In the genomic region with DNA sequence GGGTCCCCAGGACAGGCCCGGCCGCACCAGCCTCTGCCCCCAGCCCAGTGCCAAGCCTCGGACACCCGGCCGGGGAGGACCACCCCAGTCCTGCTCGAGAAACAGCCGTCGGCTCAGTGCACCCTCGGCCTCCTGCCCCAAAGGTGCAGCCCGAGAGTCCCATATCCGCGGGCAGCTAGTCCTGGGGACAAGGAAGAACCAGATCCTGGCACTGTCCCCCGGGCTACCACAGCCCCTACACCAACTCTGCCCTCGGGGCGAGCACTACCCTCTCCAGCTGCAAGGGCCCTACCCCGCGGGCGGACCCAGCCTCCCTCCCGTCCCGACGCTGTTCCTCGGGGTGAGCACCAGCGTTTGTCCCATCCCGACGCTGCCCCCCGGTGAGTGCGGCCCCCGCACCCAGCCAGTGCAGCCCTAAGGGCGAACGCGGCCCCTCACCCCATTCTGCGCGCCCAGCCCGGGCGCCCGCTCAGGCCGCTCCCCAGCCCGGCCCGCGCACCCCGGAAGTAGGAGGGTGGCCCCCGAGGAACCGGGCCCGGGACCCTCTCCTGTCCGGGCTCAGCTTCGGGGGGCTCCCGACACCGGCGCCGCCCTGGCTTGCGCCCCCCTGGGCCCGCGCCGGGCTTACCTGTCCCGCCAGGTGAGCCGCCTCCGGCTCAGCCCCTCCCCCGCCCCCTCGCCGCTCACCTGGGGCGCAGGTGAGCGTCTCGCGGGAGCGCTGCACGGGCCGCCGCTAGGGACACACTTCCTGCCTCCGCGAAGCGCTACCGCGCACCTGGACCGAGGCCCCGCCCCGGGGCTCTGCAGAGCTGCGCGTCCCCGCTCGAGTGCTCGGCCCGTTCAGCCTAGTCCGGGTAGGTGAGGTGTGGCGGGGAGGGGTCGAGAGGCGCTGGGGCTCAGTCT, we compare ENCODE assay signal across 7 cellular contexts. TPM values are rescaled to one million over a fixed set of nuclear protein-coding genes. Genes with fewer than 3 reads are reported as not detected.
A peak's percentile ranks its signal among the peaks of the same experiment; 100 is the strongest.
DNase-seq lines count a peak whose midpoint lies in the region; ATAC-seq, FAIRE-seq and TF ChIP-seq lines count a peak whose summit lies in the region.

A gene with protein sequence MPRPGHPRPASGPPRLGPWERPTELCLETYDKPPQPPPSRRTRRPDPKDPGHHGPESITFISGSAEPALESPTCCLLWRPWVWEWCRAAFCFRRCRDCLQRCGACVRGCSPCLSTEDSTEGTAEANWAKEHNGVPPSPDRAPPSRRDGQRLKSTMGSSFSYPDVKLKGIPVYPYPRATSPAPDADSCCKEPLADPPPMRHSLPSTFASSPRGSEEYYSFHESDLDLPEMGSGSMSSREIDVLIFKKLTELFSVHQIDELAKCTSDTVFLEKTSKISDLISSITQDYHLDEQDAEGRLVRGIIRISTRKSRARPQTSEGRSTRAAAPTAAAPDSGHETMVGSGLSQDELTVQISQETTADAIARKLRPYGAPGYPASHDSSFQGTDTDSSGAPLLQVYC (minus strand): TSS at position 747 of the 903 bp plus-strand sequence. CDS start 8,088 bp downstream, outside the sequence.

- ATAC-seq in activated B cell treated with CpG ODN at 0.5 μM for 24 hours (ENCODE audit: low read depth) = peak; percentile 93

- peak within 1 kb of the TSS; percentile 50 for H3K27ac ChIP-seq in colonic mucosa
- no peak within 1 kb of the TSS for H3K27ac ChIP-seq in mesodermal cell (ENCODE audit: low read depth, low read length, severe bottlenecking)
- no peak within 1 kb of the TSS for H3K27ac ChIP-seq in testis

- WGBS in mesodermal cell (ENCODE audit: insufficient coverage in 2 of 2), 2 experiments = 3% methylated on average over 61 to 66 of the region's 86 CpGs
- WGBS in testis, 2 donors = 0 to 2% methylated on average over 3 to 85 of the region's 86 CpGs

- H3K4me1 ChIP-seq in colonic mucosa (peaks cover 6% of the 10 kb centered on the region), mesodermal cell (ENCODE audit: control insufficient read depth, insufficient read depth, low read length, poor library complexity, severe bottlenecking) (no peaks in the 10 kb centered on the region), testis (no peaks in the 10 kb centered on the region)

- no peaks in the 10 kb centered on the region for H3K36me3 ChIP-seq in colonic mucosa
- no peaks in the 10 kb centered on the region for H3K36me3 ChIP-seq in mesodermal cell (ENCODE audit: control insufficient read depth, insufficient read depth, low read length)
- no peaks in the 10 kb centered on the region for H3K36me3 ChIP-seq in testis (ENCODE audit: low read depth, missing control alignments)

- POLR2A ChIA-PET in activated B cell treated with CpG ODN at 0.5 μM for 24 hours (lab: Charles Lee) = interaction anchor here (0.6 kb wide), 1 partner anchor 737 kb away, joined by 7 read pairs; no protein-coding TSS in a partner anchor

- peak within 1 kb of the TSS; percentile 79 for H3K4me3 Mint-ChIP-seq in activated B cell treated with CpG ODN at 0.5 μM for 24 hours

- no peak for TF ChIP-seq CTCF in LNCaP clone FGC (IDR thresholded peaks at IDR 0.05; ENCODE audit: control insufficient read depth, extremely low read depth, insufficient read depth)
- TF ChIP-seq CTCF in activated B cell treated with CpG ODN at 0.5 μM for 24 hours (IDR thresholded peaks at IDR 0.05) = no peak
- TF ChIP-seq CTCF in colonic mucosa (IDR thresholded peaks at IDR 0.05) = no peak
- no peak for TF ChIP-seq CTCF in testis (IDR thresholded peaks at IDR 0.05)
- TF ChIP-seq CTCF in GM20000 (IDR thresholded peaks at IDR 0.05; ENCODE audit: extremely low read depth, missing control alignments) = no peak

- intact Hi-C loops in activated B cell treated with CpG ODN at 0.5 μM for 24 hours (cut with micrococcal nuclease) (loop anchor here (1.0 kb wide), 1 partner anchor 39 kb away; the partner anchor contains the start of gene NUDC), colonic mucosa (cut with DNase I) (no loop called here), testis (cut with DNase I; ENCODE audit: low total_unique reads) (no loop called here)

- CTCF ChIA-PET in activated B cell treated with CpG ODN at 0.5 μM for 24 hours (lab: Charles Lee) = no interaction called here

- peak within 1 kb of the TSS; percentile 53 for H3K27ac Mint-ChIP-seq in activated B cell treated with CpG ODN at 0.5 μM for 24 hours

- no peaks in the 10 kb centered on the region for H3K9me3 Mint-ChIP-seq in activated B cell treated with CpG ODN at 0.5 μM for 24 hours

- H3K9me3 ChIP-seq in colonic mucosa = no peaks in the 10 kb centered on the region
- H3K9me3 ChIP-seq in mesodermal cell (ENCODE audit: control insufficient read depth, low read length) = no peaks in the 10 kb centered on the region
- H3K9me3 ChIP-seq in testis = no peaks in the 10 kb centered on the region

- H3K4me1 Mint-ChIP-seq in activated B cell treated with CpG ODN at 0.5 μM for 24 hours = peaks cover 14% of the 10 kb centered on the region

- peak within 1 kb of the TSS; percentile 73 to 88 for H3K9ac ChIP-seq in colonic mucosa (ENCODE audit: low read depth in 2 of 2, low read length in 2 of 2)

- peaks cover 15% of the 10 kb centered on the region for H3K27me3 Mint-ChIP-seq in activated B cell treated with CpG ODN at 0.5 μM for 24 hours

- FAIRE-seq in frontal cortex (lab: Jason Lieb, UNC) = no peak

- H3K4me3 ChIP-seq in LNCaP clone FGC (ENCODE audit: low read depth, low read length) (peak within 1 kb of the TSS; percentile 97), colonic mucosa (peak within 1 kb of the TSS; percentile 90), mesodermal cell (ENCODE audit: extremely low read depth, insufficient read depth, low read length, poor library complexity, severe bottlenecking) (peak within 1 kb of the TSS; percentile 23), testis (peak within 1 kb of the TSS; percentile 58)

- H3K36me3 Mint-ChIP-seq in activated B cell treated with CpG ODN at 0.5 μM for 24 hours (ENCODE audit: low read depth) = no peaks in the 10 kb centered on the region

- TF ChIP-seq POLR2A in testis (IDR thresholded peaks at IDR 0.05) = no peak

- peaks cover 7% of the 10 kb centered on the region for H3K27me3 ChIP-seq in colonic mucosa
- no peaks in the 10 kb centered on the region for H3K27me3 ChIP-seq in testis

- DNase-seq in LNCaP clone FGC (ENCODE audit: low read depth) (peak; percentile 72), activated B cell treated with CpG ODN at 0.5 μM for 24 hours (peak; percentile 54), colonic mucosa (peak; percentile 90), testis (peak; percentile 66), GM20000 (ENCODE audit: low spot score) (no peak), frontal cortex (ENCODE audit: low spot score in 2 of 2) (no peak)

RNA-seq across cellular contexts. Expression of the gene that starts here (rescaled TPM):
- total RNA-seq in activated B cell treated with CpG ODN at 0.5 μM for 24 hours = 0.59 and 0.75 TPM in 2 replicates
- total RNA-seq in colonic mucosa = 10 to 100 TPM; 23.2 to 27.3 TPM
- not detected for polyA plus RNA-seq in mesodermal cell (2013, experiment 1 of 2)
- polyA plus RNA-seq in mesodermal cell (2013, experiment 2 of 2) = not detected
- total RNA-seq in testis = 1 to 10 TPM; 3.8 to 4.8 TPM
- 4.0 TPM for polyA plus RNA-seq in testis (ENCODE audit: insufficient read depth, low read depth, low replicate concordance)
- not detected for total RNA-seq in frontal cortex

Comparison
In these comparisons a context has a peak if more than half of its experiments do, and no peak if none do; other contexts are left out.
1. RNA of the gene that starts here (total RNA-seq): 23.2 to 27.3 TPM in colonic mucosa; 3.8 to 4.8 TPM in testis, 0.59 to 0.75 TPM in activated B cell treated with CpG ODN at 0.5 μM for 24 hours and not detected in frontal cortex (single experiment); every median in the first group is over 4 times any median in the second.
2. Peak in DNase-seq and ATAC-seq in activated B cell treated with CpG ODN at 0.5 μM for 24 hours; RNA of the gene not detected or under 1 TPM.
3. DNase-seq: peak in LNCaP clone FGC (single experiment), colonic mucosa (single experiment) and testis (single experiment); none in GM20000 (single experiment) and frontal cortex (0 of 2).
4. H3K4me3 ChIP-seq: peak in every context shown above with its lines; median percentile 97 in LNCaP clone FGC; 90 in colonic mucosa; 58 in testis; 23 in mesodermal cell.